Comparison of ENCODE assay signal across 18 cellular contexts in the genomic region with DNA sequence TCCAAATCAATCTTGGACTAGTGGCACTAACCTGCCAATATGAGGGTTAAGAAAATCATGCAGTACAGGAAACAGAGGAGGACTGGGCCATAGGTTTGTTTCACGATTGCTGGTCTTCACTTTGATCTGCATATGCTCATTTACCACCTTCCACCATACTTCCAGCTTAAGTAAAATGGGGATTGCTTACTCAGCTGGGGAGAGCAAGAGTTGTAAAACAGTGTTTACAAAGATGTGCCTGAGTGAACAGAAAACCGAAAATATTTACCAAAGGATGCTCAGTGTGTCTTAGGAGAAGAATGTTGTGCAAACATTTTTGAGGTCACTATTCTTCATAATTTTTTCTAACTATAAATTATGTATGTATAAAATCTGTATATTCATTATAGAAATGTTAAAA.
DNase-seq lines count a peak whose midpoint lies in the region; ATAC-seq and TF ChIP-seq lines count a peak whose summit lies in the region.
"Had no signal": no experiment of that assay in that cellular context is flagged by ENCODE, and none has a peak within 500 bp of the region (broad histone marks: within the 10 kb centered on the region; RNA-seq: fewer than 3 reads in every experiment).

No MANE protein-coding gene starts in this region.

- H3K9ac ChIP-seq in GM23248 (no peak overlapping the region), mesenchymal stem cell (ENCODE audit: low read length) (no peak overlapping the region)

- peaks cover 3% of the 10 kb centered on the region; the same call in 1 of the 2 replicates for H3K36me3 Mint-ChIP-seq in WTC11
- H3K36me3 Mint-ChIP-seq: activated naive CD8-positive, alpha-beta T cell treated with anti-CD3 and anti-CD28 coated beads for 36 hours had no signal

- POLR2A ChIA-PET in WTC11 (lab: Charles Lee) = no interaction called here

- H3K27me3 ChIP-seq in GM23248 (replicated peaks; ENCODE audit: insufficient read depth) = no peaks in the 10 kb centered on the region
- no peaks in the 10 kb centered on the region for H3K27me3 ChIP-seq in mesenchymal stem cell (ENCODE audit: control insufficient read depth in 1 of 2, insufficient read depth in 1 of 2, low read length in 2 of 2)
- H3K27me3 ChIP-seq: cardiac muscle cell had no signal

- H2BK15ac ChIP-seq in mesenchymal stem cell (ENCODE audit: low read depth, poor library complexity, severe bottlenecking) = no peak overlapping the region

- H4K8ac ChIP-seq in mesenchymal stem cell (ENCODE audit: low read length) = no peak overlapping the region

- H4K91ac ChIP-seq in mesenchymal stem cell (ENCODE audit: low read length) = no peak overlapping the region

- H3K4ac ChIP-seq in mesenchymal stem cell (ENCODE audit: low read depth in 1 of 2, low read length in 2 of 2) = peak overlapping the region in 1 of 2 experiments; percentile 38

- H2BK12ac ChIP-seq in mesenchymal stem cell (ENCODE audit: low read length in 2 of 2) = no peak overlapping the region

- H3K18ac ChIP-seq in mesenchymal stem cell (ENCODE audit: low read depth in 1 of 2, low read length in 2 of 2) = no peak overlapping the region

- no peak overlapping the region for H2BK120ac ChIP-seq in mesenchymal stem cell (ENCODE audit: low read depth, low read length)

- peaks cover 20% of the 10 kb centered on the region for H3K4me1 Mint-ChIP-seq in WTC11

- H3K9me3 ChIP-seq in GM23248 (ENCODE audit: low read depth) (no peaks in the 10 kb centered on the region), mesenchymal stem cell (ENCODE audit: control insufficient read depth, low read length) (no peaks in the 10 kb centered on the region)

- CTCF ChIA-PET in WTC11 (lab: Charles Lee) = no interaction called here

- H3K23ac ChIP-seq in mesenchymal stem cell (ENCODE audit: low read length in 2 of 2) = no peak overlapping the region

- H3K4me2 ChIP-seq in GM23248 (ENCODE audit: unreplicated experiment) (no peak overlapping the region), mesenchymal stem cell (ENCODE audit: low read length, poor library complexity, severe bottlenecking) (no peak overlapping the region)

- H2AFZ ChIP-seq in GM23248 (0 out of 2 replicates have a peak overlapping the region, but pooled peaks have one; percentile 20), mesenchymal stem cell (ENCODE audit: low read depth, low read length) (no peak overlapping the region)

- no peak overlapping the region for H2AK5ac ChIP-seq in mesenchymal stem cell (ENCODE audit: low read length, severe bottlenecking)

- no peak for ATAC-seq in WTC11
- no peak for ATAC-seq in HG02623 (IDR thresholded peaks at IDR 0.05; ENCODE audit: unreplicated experiment)
- ATAC-seq in GM19035 (IDR thresholded peaks at IDR 0.05; ENCODE audit: unreplicated experiment) = no peak
- ATAC-seq: activated CD8-positive, alpha-beta T cell treated with anti-CD3 and anti-CD28 coated beads, Interleukin-2, amount 10 ng/mL, durations not matched to agents 7 days and 5 days; activated T-cell treated with anti-CD3 and anti-CD28 coated beads, Interleukin-2, amount 50 U/mL, for 72 hours; K562 had no signal

- H3K27me3 Mint-ChIP-seq in WTC11 (ENCODE audit: low read depth) = peaks cover 7% of the 10 kb centered on the region; the same call in 1 of the 2 replicates

- no peaks in the 10 kb centered on the region for H3K36me3 ChIP-seq in GM23248 (ENCODE audit: low read depth)
- no peaks in the 10 kb centered on the region for H3K36me3 ChIP-seq in mesenchymal stem cell (ENCODE audit: control insufficient read depth in 1 of 2, insufficient read depth in 2 of 2, low read depth in 1 of 2, low read length in 2 of 2)
- H3K36me3 ChIP-seq: cardiac muscle cell had no signal

- H3K9me2 ChIP-seq in GM23248 (ENCODE audit: insufficient read depth) = no peaks in the 10 kb centered on the region

- H3K9me3 Mint-ChIP-seq in WTC11 = 0 out of 2 replicates have a peak, but pooled peaks cover 3% of the 10 kb centered on the region
- H3K9me3 Mint-ChIP-seq: activated naive CD8-positive, alpha-beta T cell treated with anti-CD3 and anti-CD28 coated beads for 36 hours; activated T-cell treated with anti-CD3 and anti-CD28 coated beads, Interleukin-2, amount 50 U/mL, for 72 hours; endodermal cell had no signal

- no peaks in the 10 kb centered on the region for H4K20me1 ChIP-seq in GM23248 (ENCODE audit: insufficient read depth)

- H3F3A ChIP-seq in GM23248 (ENCODE audit: insufficient read depth) = peaks cover 7% of the 10 kb centered on the region

- peak overlapping the region; percentile 10; the same call in 1 of the 2 replicates for H3K27ac Mint-ChIP-seq in WTC11
- H3K27ac Mint-ChIP-seq: activated CD8-positive, alpha-beta T cell treated with anti-CD3 and anti-CD28 coated beads, Interleukin-2, amount 10 ng/mL, durations not matched to agents 7 days and 5 days; activated naive CD8-positive, alpha-beta T cell treated with anti-CD3 and anti-CD28 coated beads for 36 hours; activated T-cell treated with anti-CD3 and anti-CD28 coated beads, Interleukin-2, amount 50 U/mL, for 72 hours; endodermal cell had no signal

- TF ChIP-seq CTCF in WTC11 (IDR thresholded peaks at IDR 0.05) = no peak

- H2BK5ac ChIP-seq in mesenchymal stem cell (ENCODE audit: low read depth, low read length, poor library complexity, severe bottlenecking) = no peak overlapping the region

- no peaks in the 10 kb centered on the region for H3K79me2 ChIP-seq in GM23248 (ENCODE audit: insufficient read depth)

- no peak overlapping the region for H3K14ac ChIP-seq in mesenchymal stem cell (ENCODE audit: low read length in 2 of 2)

- peaks cover 7% of the 10 kb centered on the region for H3K79me1 ChIP-seq in mesenchymal stem cell (replicated peaks; ENCODE audit: low read length, poor library complexity, severe bottlenecking)

- H3K27ac ChIP-seq in GM23248 = no peak overlapping the region
- H3K27ac ChIP-seq in mesenchymal stem cell (ENCODE audit: low read length, poor library complexity, severe bottlenecking) = no peak overlapping the region
- H3K27ac ChIP-seq: cardiac muscle cell, RWPE1 had no signal

- WGBS in GM23248 (ENCODE audit: low coverage in 1 of 2, low lambda C conversion rate in 2 of 2, missing lambda C conversion rate in 2 of 2), 2 experiments = 73 to 83% methylated on average over 2 of the region's 2 CpGs
- no CpG with 5 or more reads among the region's 2 CpGs for WGBS in mesenchymal stem cell

- H3K4me1 ChIP-seq in GM23248 (ENCODE audit: insufficient read depth) (peaks cover 14% of the 10 kb centered on the region), mesenchymal stem cell (ENCODE audit: control insufficient read depth, insufficient read depth, low read depth, low read length) (peaks cover 2% of the 10 kb centered on the region)

- H3K4me3 ChIP-seq in GM23248 (no peak overlapping the region), mesenchymal stem cell (ENCODE audit: insufficient read depth in 1 of 2, low read depth in 1 of 2, low read length in 2 of 2) (no peak overlapping the region)
- H3K4me3 ChIP-seq: cardiac muscle cell, K562 had no signal

- in situ Hi-C loops in GM23248 (cut with MboI) = no loop called here

- DNase-seq in GM23248 (no peak), NCI-H345 treated with DMSO at 0.1 percent for 48 hours (lab: John Stamatoyannopoulos, UW; ENCODE audit: unreplicated experiment) (peak; percentile 33), WTC11 (ENCODE audit: low spot score) (no peak), mesenchymal stem cell (peak; percentile 56), LoVo (ENCODE audit: low spot score) (no peak)
- DNase-seq in stimulated activated CD4-positive, alpha-beta T cell treated with anti-CD3 and anti-CD28 coated beads, Interleukin-2, amount 100 ng/mL, for 48 hours = no peak
- DNase-seq: activated CD8-positive, alpha-beta T cell treated with anti-CD3 and anti-CD28 coated beads, Interleukin-2, amount 10 ng/mL, durations not matched to agents 7 days and 5 days; activated naive CD8-positive, alpha-beta T cell treated with anti-CD3 and anti-CD28 coated beads for 36 hours; activated T-cell treated with anti-CD3 and anti-CD28 coated beads, Interleukin-2, amount 50 U/mL, for 72 hours; DND-41; endodermal cell; mesendoderm; stimulated activated naive CD4-positive, alpha-beta T cell had no signal

- no peak overlapping the region for H3K4me3 Mint-ChIP-seq in WTC11
- H3K4me3 Mint-ChIP-seq: activated CD8-positive, alpha-beta T cell treated with anti-CD3 and anti-CD28 coated beads, Interleukin-2, amount 10 ng/mL, durations not matched to agents 7 days and 5 days; activated naive CD8-positive, alpha-beta T cell treated with anti-CD3 and anti-CD28 coated beads for 36 hours; activated T-cell treated with anti-CD3 and anti-CD28 coated beads, Interleukin-2, amount 50 U/mL, for 72 hours; endodermal cell had no signal

TF ChIP-seq in WTC11, 78 proteins besides CTCF, POLR2A, EP300 and RAD21 (continues in another document):
- no peak for TF ChIP-seq MLX (CRISPR knock-in tag; IDR thresholded peaks at IDR 0.05)
- TF ChIP-seq, protein P1, sequence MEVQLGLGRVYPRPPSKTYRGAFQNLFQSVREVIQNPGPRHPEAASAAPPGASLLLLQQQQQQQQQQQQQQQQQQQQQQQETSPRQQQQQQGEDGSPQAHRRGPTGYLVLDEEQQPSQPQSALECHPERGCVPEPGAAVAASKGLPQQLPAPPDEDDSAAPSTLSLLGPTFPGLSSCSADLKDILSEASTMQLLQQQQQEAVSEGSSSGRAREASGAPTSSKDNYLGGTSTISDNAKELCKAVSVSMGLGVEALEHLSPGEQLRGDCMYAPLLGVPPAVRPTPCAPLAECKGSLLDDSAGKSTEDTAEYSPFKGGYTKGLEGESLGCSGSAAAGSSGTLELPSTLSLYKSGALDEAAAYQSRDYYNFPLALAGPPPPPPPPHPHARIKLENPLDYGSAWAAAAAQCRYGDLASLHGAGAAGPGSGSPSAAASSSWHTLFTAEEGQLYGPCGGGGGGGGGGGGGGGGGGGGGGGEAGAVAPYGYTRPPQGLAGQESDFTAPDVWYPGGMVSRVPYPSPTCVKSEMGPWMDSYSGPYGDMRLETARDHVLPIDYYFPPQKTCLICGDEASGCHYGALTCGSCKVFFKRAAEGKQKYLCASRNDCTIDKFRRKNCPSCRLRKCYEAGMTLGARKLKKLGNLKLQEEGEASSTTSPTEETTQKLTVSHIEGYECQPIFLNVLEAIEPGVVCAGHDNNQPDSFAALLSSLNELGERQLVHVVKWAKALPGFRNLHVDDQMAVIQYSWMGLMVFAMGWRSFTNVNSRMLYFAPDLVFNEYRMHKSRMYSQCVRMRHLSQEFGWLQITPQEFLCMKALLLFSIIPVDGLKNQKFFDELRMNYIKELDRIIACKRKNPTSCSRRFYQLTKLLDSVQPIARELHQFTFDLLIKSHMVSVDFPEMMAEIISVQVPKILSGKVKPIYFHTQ (CRISPR knock-in tag; IDR thresholded peaks at IDR 0.05) = no peak

Comparison
In these comparisons a context has a peak if more than half of its experiments do, and no peak if none do; other contexts are left out.
1. DNase-seq: peak in NCI-H345 treated with DMSO at 0.1 percent for 48 hours (single experiment) and mesenchymal stem cell (single experiment); none in GM23248 (single experiment), WTC11 (single experiment), LoVo (single experiment) and stimulated activated CD4-positive, alpha-beta T cell treated with anti-CD3 and anti-CD28 coated beads, Interleukin-2, amount 100 ng/mL, for 48 hours (0 of 2).